19 cellular contexts compared by ENCODE assay signal in genomic region chr12:12889701-12890100, GRCh38. TPM values are rescaled to one million over a fixed set of nuclear protein-coding genes. Genes with fewer than 3 reads are reported as not detected.
DNase-seq lines count a peak whose midpoint lies in the region; ATAC-seq and TF ChIP-seq lines count a peak whose summit lies in the region.
"Had no signal": no experiment of that assay in that cellular context is flagged by ENCODE, and none has a peak within 500 bp of the region (broad histone marks: within the 10 kb centered on the region; RNA-seq: fewer than 3 reads in every experiment).

No MANE protein-coding gene starts in this region.

- POLR2A ChIA-PET in Caco-2 (lab: Charles Lee) = no interaction called here

- H3K4me1 Mint-ChIP-seq in Caco-2 (ENCODE audit: low read depth, unreplicated experiment) (peaks cover 67% of the 10 kb centered on the region), naive B cell (peaks cover 8 to 15% (median 14%) of the 10 kb centered on the region in 3 donors)

- H3K9me3 ChIP-seq in Caco-2 (no peaks in the 10 kb centered on the region), SJCRH30 (replicated peaks) (no peaks in the 10 kb centered on the region), thoracic aorta (no peaks in the 10 kb centered on the region)
- H3K9me3 ChIP-seq: spleen had no signal

- H3K27me3 ChIP-seq in Caco-2 (replicated peaks; ENCODE audit: control insufficient read depth, insufficient read depth, low read length) (no peaks in the 10 kb centered on the region), SJCRH30 (no peaks in the 10 kb centered on the region), thoracic aorta (replicated peaks; ENCODE audit: insufficient read depth) (no peaks in the 10 kb centered on the region)

- H3K36me3 Mint-ChIP-seq in Caco-2 (ENCODE audit: insufficient read depth, unreplicated experiment) (peaks cover 29% of the 10 kb centered on the region), naive B cell (no peaks in the 10 kb centered on the region)

- H3K4me3 ChIP-seq in Caco-2 (ENCODE audit: low read depth, low read length) (no peak overlapping the region), SJCRH30 (peak overlapping the region; percentile 56), thoracic aorta (no peak overlapping the region)
- H3K4me3 ChIP-seq: spleen had no signal

- H3K36me3 ChIP-seq in Caco-2 (ENCODE audit: control insufficient read depth, insufficient read depth, low read length) (no peaks in the 10 kb centered on the region), SJCRH30 (no peaks in the 10 kb centered on the region), thoracic aorta (no peaks in the 10 kb centered on the region)
- H3K36me3 ChIP-seq: spleen had no signal

- no peak for DNase-seq in Caco-2
- no peak for DNase-seq in SJCRH30
- DNase-seq in naive B cell = no peak
- DNase-seq in thoracic aorta (ENCODE audit: low spot score) = no peak
- DNase-seq in HCEC 1CT = no peak
- no peak for DNase-seq in NCI-H1694 (lab: John Stamatoyannopoulos, UW)
- no peak for DNase-seq in AG08395 (ENCODE audit: low spot score)
- no peak for DNase-seq in mesenteric fat pad (ENCODE audit: low spot score)
- DNase-seq: activated CD4-positive, CD25-positive, alpha-beta regulatory T cell treated with anti-CD3 and anti-CD28 coated beads, Interleukin-2, amount 50 U/mL, for 72 hours; activated naive CD4-positive, alpha-beta T cell treated with Interleukin-2 at 50 U/mL for 16 hours; activated T-cell treated with anti-CD3 and anti-CD28 coated beads, Interleukin-2, amount 50 U/mL, for 24 hours; left cardiac atrium; mesendoderm; NCI-H1417; spleen; substantia nigra; SW 1271 had no signal

- H3K4me1 ChIP-seq in Caco-2 = peaks cover 42% of the 10 kb centered on the region
- peaks cover 14% of the 10 kb centered on the region for H3K4me1 ChIP-seq in SJCRH30
- peaks cover 0 to 17% of the 10 kb centered on the region in 2 donors for H3K4me1 ChIP-seq in thoracic aorta (ENCODE audit: control insufficient read depth in 1 of 2, low read depth in 2 of 2)

- H3K4me3 Mint-ChIP-seq in Caco-2 (ENCODE audit: unreplicated experiment) (peak overlapping the region; percentile 83), naive B cell (peak overlapping the region in 5 of 8 donors; percentile 36 to 82 (median 40))
- H3K4me3 Mint-ChIP-seq: activated T-cell treated with anti-CD3 and anti-CD28 coated beads, Interleukin-2, amount 50 U/mL, for 24 hours; central memory CD8-positive, alpha-beta T cell had no signal

- H3K27me3 Mint-ChIP-seq in Caco-2 (ENCODE audit: insufficient read depth, unreplicated experiment) (no peaks in the 10 kb centered on the region), naive B cell (peaks cover 35 to 71% (median 63%) of the 10 kb centered on the region in 3 donors)

- no TSS peak for BruUV-seq in Caco-2 (replicated peaks; lab: Mats Ljungman, UMichigan)

- intact Hi-C loops in Caco-2 (cut with micrococcal nuclease; ENCODE audit: unreplicated experiment) = loop anchor here (1.0 to 2.0 kb wide), 6 partner anchors 12 to 169 kb away; partner anchors contain the start of gene DDX47

- CTCF ChIA-PET in Caco-2 (lab: Charles Lee) = interaction anchor here (1.4 to 3.6 kb wide), 2 partner anchors 52 to 77 kb away, joined by 4 to 59 read pairs; no protein-coding TSS in a partner anchor

- TF ChIP-seq CTCF in Caco-2 (IDR thresholded peaks at IDR 0.05; ENCODE audit: insufficient read depth in 1 of 2, low read depth in 1 of 2, low read length in 1 of 2, severe bottlenecking in 1 of 2, unreplicated experiment in 1 of 2) (no peak), thoracic aorta (IDR thresholded peaks at IDR 0.05) (no peak)

- peak overlapping the region; percentile 92 for H3K27ac ChIP-seq in SJCRH30
- H3K27ac ChIP-seq in thoracic aorta = peak overlapping the region; percentile 94 to 99
- H3K27ac ChIP-seq: spleen had no signal

- ATAC-seq in naive B cell (ENCODE audit: low read depth in 2 of 2) (no peak), thoracic aorta (ENCODE audit: insufficient number of reproducible peaks, low FRiP score, low read depth) (no peak)
- ATAC-seq: Right ventricle myocardium inferior had no signal

- H3K27ac Mint-ChIP-seq in Caco-2 (ENCODE audit: unreplicated experiment) (peak overlapping the region; percentile 96), naive B cell (no peak overlapping the region)
- H3K27ac Mint-ChIP-seq: activated T-cell treated with anti-CD3 and anti-CD28 coated beads, Interleukin-2, amount 50 U/mL, for 24 hours had no signal

- H3K9me3 Mint-ChIP-seq in Caco-2 (ENCODE audit: unreplicated experiment) = no peaks in the 10 kb centered on the region
- peaks cover 0 to 3% (median 0%) of the 10 kb centered on the region in 7 donors for H3K9me3 Mint-ChIP-seq in naive B cell
- H3K9me3 Mint-ChIP-seq: activated T-cell treated with anti-CD3 and anti-CD28 coated beads, Interleukin-2, amount 50 U/mL, for 24 hours; central memory CD8-positive, alpha-beta T cell had no signal

RNA-seq across cellular contexts. Expression of gene GPRC5A, which starts 1.7 kb away (rescaled TPM):
- total RNA-seq in Caco-2 (2022) (73.9 and 99.7 TPM in 2 replicates), thoracic aorta (100 to 1,000 TPM in 1 of 2 donors, 10 to 100 TPM in 1; 42.8 to 123 TPM), mesenteric fat pad (41.5 TPM)
- 15.6 and 18.0 TPM in 2 replicates for total RNA-seq in SJCRH30 (2014; rRNA removed; shearing (Covaris generic))
- polyA plus RNA-seq in naive B cell (ENCODE audit: low read depth in 6 of 6) = not detected
